In the genomic region with DNA sequence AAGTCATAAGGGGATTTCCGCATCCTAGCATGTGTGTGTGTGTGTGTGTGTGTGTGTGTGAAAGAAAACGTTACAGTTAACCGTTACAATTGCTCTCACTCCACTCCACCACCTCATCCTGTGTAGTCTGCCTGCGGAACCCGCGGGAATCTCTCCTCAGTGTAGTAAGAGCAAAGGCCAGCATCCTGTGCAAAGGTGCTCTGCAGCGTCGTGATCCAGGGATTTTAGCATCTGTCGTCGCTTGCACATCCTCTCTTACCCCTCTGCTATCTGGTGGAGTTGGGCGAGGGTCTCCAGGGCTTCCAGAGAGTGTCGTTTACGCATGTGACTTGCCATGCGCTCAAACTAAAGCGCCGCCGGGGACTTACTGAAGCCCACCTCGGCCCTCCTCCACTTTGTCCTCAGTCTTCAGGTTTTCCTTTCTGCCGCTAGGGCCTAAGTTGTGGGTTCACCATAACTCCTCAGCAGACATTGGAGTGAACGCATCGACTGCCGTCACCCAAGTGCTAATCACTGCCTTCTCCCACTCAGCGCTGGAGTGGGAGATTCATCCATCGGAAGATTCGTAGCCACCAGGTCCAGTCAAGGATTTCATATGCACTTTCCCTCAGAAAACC, we compare ENCODE assay signal across 10 cellular contexts. TPM values are rescaled to one million over a fixed set of nuclear protein-coding genes. Genes with fewer than 3 reads are reported as not detected.
DNase-seq lines count a peak whose midpoint lies in the region; ATAC-seq and TF ChIP-seq lines count a peak whose summit lies in the region.
"Had no signal": no experiment of that assay in that cellular context is flagged by ENCODE, and none has a peak within 500 bp of the region (broad histone marks: within the 10 kb centered on the region; RNA-seq: fewer than 3 reads in every experiment).

No MANE protein-coding gene starts in this region.

- DNase-seq in BJ (ENCODE audit: low read depth): no peak
- DNase-seq in astrocyte of the spinal cord (ENCODE audit: low read depth, low spot score): peak; percentile 52
- DNase-seq in lung microvascular endothelial cell (ENCODE audit: low read depth in 2 of 2): peak; percentile 40 to 53
- no peak for DNase-seq in NCI-H510A (lab: John Stamatoyannopoulos, UW)
- no peak for DNase-seq in mucosa of descending colon
- DNase-seq: activated CD4-positive, alpha-beta T cell treated with anti-CD3 and anti-CD28 coated beads for 48 hours had no signal

- H3K4me3 ChIP-seq in BJ (ENCODE audit: low read depth, low read length) (peak overlapping the region; percentile 41; the same call in 1 of the 2 replicates), HUES6 (ENCODE audit: low read depth, low read length) (peak overlapping the region; percentile 52), astrocyte of the spinal cord (ENCODE audit: low read depth, low read length) (peak overlapping the region; percentile 93), mucosa of descending colon (no peak overlapping the region)

- CTCF ChIA-PET in BJ (lab: Yijun Ruan, JAX): no interaction called here

- TF ChIP-seq CTCF in BJ (IDR thresholded peaks at IDR 0.05; ENCODE audit: insufficient read depth, low read depth, low read length): no peak
- peak; percentile 24 for TF ChIP-seq CTCF in astrocyte of the spinal cord (IDR thresholded peaks at IDR 0.05; ENCODE audit: low read depth, low read length)
- no peak for TF ChIP-seq CTCF in mucosa of descending colon (IDR thresholded peaks at IDR 0.05)

- POLR2A ChIA-PET in BJ (lab: Charles Lee): no interaction called here

- no peaks in the 10 kb centered on the region for H3K36me3 ChIP-seq in BJ (ENCODE audit: control insufficient read depth, insufficient read depth, low read length)
- no peaks in the 10 kb centered on the region for H3K36me3 ChIP-seq in HUES6 (ENCODE audit: control insufficient read depth, insufficient read depth, low read length)
- no peaks in the 10 kb centered on the region for H3K36me3 ChIP-seq in mucosa of descending colon (ENCODE audit: low read depth)

- 0 out of 2 replicates have a peak, but pooled peaks cover 9% of the 10 kb centered on the region for H3K4me1 ChIP-seq in HUES6 (ENCODE audit: control insufficient read depth, insufficient read depth, low read length)
- H3K4me1 ChIP-seq in mucosa of descending colon (ENCODE audit: low read depth): no peaks in the 10 kb centered on the region

- H3K27ac ChIP-seq in HUES6 (ENCODE audit: low read depth, low read length): no peak overlapping the region
- H3K27ac ChIP-seq: tibial nerve had no signal

- in situ Hi-C loops in astrocyte of the spinal cord (cut with HindIII; ENCODE audit: low sequenced_read_pairs): loop anchor here (10.0 kb wide), 1 partner anchor 190 kb away; no protein-coding TSS in a partner anchor

- ATAC-seq in HG02798 (IDR thresholded peaks at IDR 0.05; ENCODE audit: poor library complexity, unreplicated experiment): no peak
- ATAC-seq in mucosa of descending colon: no peak
- no peak for ATAC-seq in HG03460 (IDR thresholded peaks at IDR 0.05; ENCODE audit: unreplicated experiment)

- H3K27me3 ChIP-seq in BJ (ENCODE audit: control insufficient read depth, insufficient read depth, low read length) (no peaks in the 10 kb centered on the region), HUES6 (ENCODE audit: control insufficient read depth, insufficient read depth, low read length) (peaks cover 92% of the 10 kb centered on the region)

- peak overlapping the region; percentile 60 for H3K9ac ChIP-seq in HUES6 (ENCODE audit: low read length)

- intact Hi-C loops in mucosa of descending colon (cut with DNase I, micrococcal nuclease): no loop called here

- H3K9me3 ChIP-seq in HUES6 (ENCODE audit: control insufficient read depth, insufficient read depth, low read depth, low read length): no peaks in the 10 kb centered on the region
- no peaks in the 10 kb centered on the region for H3K9me3 ChIP-seq in mucosa of descending colon
- H3K9me3 ChIP-seq: tibial nerve had no signal

RNA-seq across cellular contexts. Expression of a gene that starts 3.9 kb away (rescaled TPM):
- 4.3 and 5.2 TPM in 2 replicates for polyA plus RNA-seq in BJ (2011; rRNA removed)
- polyA minus RNA-seq in BJ (2011; rRNA and poly(A)+ RNA removed): 2.6 and 3.0 TPM in 2 replicates
- total RNA-seq in lung microvascular endothelial cell: 1.4 and 4.4 TPM in 2 replicates
- total RNA-seq in mucosa of descending colon: 100 to 1,000 TPM in 2 of 3 donors, 10 to 100 TPM in 1; 64.8 to 192 (median 119) TPM

RNA-seq across cellular contexts. Expression of a gene that starts 10.6 kb away (rescaled TPM):
- 0.59 and 1.1 TPM in 2 replicates for polyA plus RNA-seq in BJ (2011; rRNA removed)
- polyA minus RNA-seq in BJ (2011; rRNA and poly(A)+ RNA removed): 1.2 and 2.1 TPM in 2 replicates
- total RNA-seq in lung microvascular endothelial cell (0.60 and 1.5 TPM in 2 replicates), mucosa of descending colon (100 to 1,000 TPM in 1 of 3 donors, 10 to 100 TPM in 2; 48.3 to 134 (median 78.7) TPM)

RNA-seq across cellular contexts. Expression of a gene that starts 11.0 kb away (rescaled TPM):
- polyA plus RNA-seq in BJ (2011; rRNA removed): 15.2 and 20.0 TPM in 2 replicates
- 4.2 and 5.0 TPM in 2 replicates for polyA minus RNA-seq in BJ (2011; rRNA and poly(A)+ RNA removed)
- total RNA-seq in lung microvascular endothelial cell: 0.60 and 13.3 TPM in 2 replicates
- 1 to 10 TPM; 1.0 to 3.6 (median 1.2) TPM for total RNA-seq in mucosa of descending colon

Comparison
In these comparisons a context has a peak if more than half of its experiments do, and no peak if none do; other contexts are left out.
1. DNase-seq: peak in astrocyte of the spinal cord (single experiment) and lung microvascular endothelial cell (2 of 2); none in BJ (single experiment), NCI-H510A (single experiment) and mucosa of descending colon (0 of 3).
2. RNA of a gene that starts 3.9 kb away (total RNA-seq): 64.8 to 192 TPM in mucosa of descending colon; 1.4 to 4.4 TPM in lung microvascular endothelial cell; every median in the first group is over 10 times any median in the second.
3. RNA of a gene that starts 10.6 kb away (total RNA-seq): 48.3 to 134 TPM in mucosa of descending colon; 0.60 to 1.5 TPM in lung microvascular endothelial cell; every median in the first group is over 10 times any median in the second.